ENCODE assay signal across 18 cellular contexts in genomic region chr5:136098171-136098570, GRCh38. TPM values are rescaled to one million over a fixed set of nuclear protein-coding genes. Genes with fewer than 3 reads are reported as not detected.
DNase-seq lines count a peak whose midpoint lies in the region; ATAC-seq and TF ChIP-seq lines count a peak whose summit lies in the region.
"Had no signal": no experiment of that assay in that cellular context is flagged by ENCODE, and none has a peak within 500 bp of the region (broad histone marks: within the 10 kb centered on the region; RNA-seq: fewer than 3 reads in every experiment).

No MANE protein-coding gene starts in this region.

- H3K9me3 ChIP-seq in iPS-20b (ENCODE audit: insufficient read depth, low read depth, low read length) (no peaks in the 10 kb centered on the region), trophoblast cell (ENCODE audit: insufficient read depth, low read depth, low read length) (no peaks in the 10 kb centered on the region), adrenal gland (replicated peaks in 1 of 3) (no peaks in the 10 kb centered on the region)
- H3K9me3 ChIP-seq: BE2C had no signal

- no peaks in the 10 kb centered on the region for H3K79me2 ChIP-seq in GM23338 (replicated peaks; ENCODE audit: insufficient read depth)
- H3K79me2 ChIP-seq in trophoblast cell (ENCODE audit: control insufficient read depth, insufficient read depth, low read length, poor library complexity): no peaks in the 10 kb centered on the region

- H3K27me3 Mint-ChIP-seq in GM23338 (ENCODE audit: insufficient read depth, low read depth, poor library complexity) (peaks cover 2% of the 10 kb centered on the region), WTC11 (ENCODE audit: low read depth) (0 out of 2 replicates have a peak, but pooled peaks cover 2% of the 10 kb centered on the region)
- peaks cover 17% of the 10 kb centered on the region for H3K27me3 Mint-ChIP-seq in activated T-cell treated with anti-CD3 and anti-CD28 coated beads, Interleukin-2, amount 50 U/mL, for 24 hours

- no peak overlapping the region for H4K8ac ChIP-seq in trophoblast cell (ENCODE audit: low read depth, low read length)

- no peak overlapping the region for H3K14ac ChIP-seq in trophoblast cell (ENCODE audit: low read length)

- H3K9me3 Mint-ChIP-seq in GM23338: no peaks in the 10 kb centered on the region
- H3K9me3 Mint-ChIP-seq in WTC11: no peaks in the 10 kb centered on the region
- H3K9me3 Mint-ChIP-seq in activated T-cell treated with anti-CD3 and anti-CD28 coated beads, Interleukin-2, amount 50 U/mL, for 24 hours: no peaks in the 10 kb centered on the region
- H3K9me3 Mint-ChIP-seq: CD4-positive, CD25-positive, alpha-beta regulatory T cell had no signal

- TF ChIP-seq CTCF in GM23338 (conservative IDR thresholded peaks at IDR 0.05; ENCODE audit: low read depth in 2 of 2) (no peak), WTC11 (IDR thresholded peaks at IDR 0.05) (no peak), foreskin fibroblast (IDR thresholded peaks at IDR 0.05; ENCODE audit: low read depth, low read length) (no peak), adrenal gland (IDR thresholded peaks at IDR 0.05) (no peak)

- no peaks in the 10 kb centered on the region for H4K20me1 ChIP-seq in GM23338 (replicated peaks; ENCODE audit: insufficient read depth)

- H3K4me2 ChIP-seq in GM23338 (peak overlapping the region; percentile 37; the same call in 1 of the 2 replicates), trophoblast cell (ENCODE audit: low read length) (no peak overlapping the region)
- H3K4me2 ChIP-seq: KMS-11 had no signal

- ATAC-seq in GM23338: peak; percentile 30; the same call in 2 of the 3 replicates
- peak; percentile 22; the same call in 1 of the 2 replicates for ATAC-seq in WTC11
- ATAC-seq in HG03045 (IDR thresholded peaks at IDR 0.05; ENCODE audit: unreplicated experiment): no peak
- ATAC-seq: GM12878, HCT116 had no signal

- H3K36me3 Mint-ChIP-seq in GM23338 (ENCODE audit: low read depth) (no peaks in the 10 kb centered on the region), WTC11 (no peaks in the 10 kb centered on the region)
- no peaks in the 10 kb centered on the region for H3K36me3 Mint-ChIP-seq in activated T-cell treated with anti-CD3 and anti-CD28 coated beads, Interleukin-2, amount 50 U/mL, for 24 hours (ENCODE audit: low read depth)
- H3K36me3 Mint-ChIP-seq: CD4-positive, CD25-positive, alpha-beta regulatory T cell had no signal

- CTCF ChIA-PET in WTC11 (lab: Charles Lee): interaction anchor here (1.2 kb wide), 1 partner anchor 16 kb away, joined by 3 read pairs; no protein-coding TSS in a partner anchor

- no peaks in the 10 kb centered on the region for H3K36me3 ChIP-seq in GM23338 (ENCODE audit: insufficient read depth)
- H3K36me3 ChIP-seq in iPS-20b (ENCODE audit: insufficient read depth, low read depth, low read length): no peaks in the 10 kb centered on the region
- no peaks in the 10 kb centered on the region for H3K36me3 ChIP-seq in trophoblast cell (ENCODE audit: control insufficient read depth in 1 of 2, insufficient read depth in 2 of 2, low read length in 2 of 2)
- no peaks in the 10 kb centered on the region for H3K36me3 ChIP-seq in adrenal gland (replicated peaks in 1 of 2)
- H3K36me3 ChIP-seq: BE2C had no signal

- peaks cover 14% of the 10 kb centered on the region for H3K4me1 Mint-ChIP-seq in GM23338
- peaks cover 13% of the 10 kb centered on the region for H3K4me1 Mint-ChIP-seq in WTC11
- no peaks in the 10 kb centered on the region for H3K4me1 Mint-ChIP-seq in activated T-cell treated with anti-CD3 and anti-CD28 coated beads, Interleukin-2, amount 50 U/mL, for 24 hours (ENCODE audit: low read depth)
- H3K4me1 Mint-ChIP-seq: CD4-positive, CD25-positive, alpha-beta regulatory T cell had no signal

- H2BK120ac ChIP-seq in trophoblast cell (ENCODE audit: insufficient read depth, low read length, poor library complexity): no peak overlapping the region

- DNase-seq in GM23338 (ENCODE audit: low spot score): no peak
- DNase-seq in WTC11 (ENCODE audit: low spot score): no peak
- DNase-seq in trophoblast cell: peak; percentile 84 to 96
- DNase-seq in foreskin fibroblast: no peak
- DNase-seq in activated T-cell treated with anti-CD3 and anti-CD28 coated beads, Interleukin-2, amount 50 U/mL, for 24 hours: no peak
- DNase-seq in adrenal gland: no peak
- DNase-seq: ACHN; BE2C; C1 segment of cervical spinal cord; CD4-positive, CD25-positive, alpha-beta regulatory T cell; DMS79 treated with DMSO at 0.1 percent for 48 hours; GM23248; H7 had no signal

- peak overlapping the region; percentile 44; the same call in 1 of the 2 replicates for H2AFZ ChIP-seq in GM23338
- no peak overlapping the region for H2AFZ ChIP-seq in trophoblast cell (ENCODE audit: insufficient read depth, low read length, poor library complexity)
- H2AFZ ChIP-seq: GM23248 had no signal

- H3K27me3 ChIP-seq in GM23338 (ENCODE audit: insufficient read depth) (no peaks in the 10 kb centered on the region), iPS-20b (ENCODE audit: insufficient read depth, low read length) (no peaks in the 10 kb centered on the region), trophoblast cell (ENCODE audit: insufficient read depth, low read length) (no peaks in the 10 kb centered on the region), adrenal gland (no peaks in the 10 kb centered on the region)

- H3K4ac ChIP-seq in trophoblast cell (ENCODE audit: low read depth, low read length): no peak overlapping the region

- H3K4me1 ChIP-seq in GM23338 (ENCODE audit: insufficient read depth) (peaks cover 17% of the 10 kb centered on the region), iPS-20b (ENCODE audit: insufficient read depth, low read length) (peaks cover 11% of the 10 kb centered on the region), trophoblast cell (ENCODE audit: control insufficient read depth in 1 of 2, insufficient read depth in 2 of 2, low read length in 2 of 2) (peaks cover 2 to 7% of the 10 kb centered on the region in 2 experiments), adrenal gland (replicated peaks in 1 of 2) (no peaks in the 10 kb centered on the region)
- H3K4me1 ChIP-seq: BE2C had no signal

- H3K27ac Mint-ChIP-seq in GM23338 (no peak overlapping the region), WTC11 (no peak overlapping the region)
- H3K27ac Mint-ChIP-seq in activated T-cell treated with anti-CD3 and anti-CD28 coated beads, Interleukin-2, amount 50 U/mL, for 24 hours: no peak overlapping the region
- H3K27ac Mint-ChIP-seq: CD4-positive, CD25-positive, alpha-beta regulatory T cell had no signal

- H3K27ac ChIP-seq in GM23338 (ENCODE audit: low read depth) (no peak overlapping the region), iPS-20b (ENCODE audit: low read length) (no peak overlapping the region), trophoblast cell (ENCODE audit: low read depth, low read length) (no peak overlapping the region), adrenal gland (no peak overlapping the region)
- H3K27ac ChIP-seq: GM23248, KMS-11 had no signal

- no CpG with 5 or more reads among the region's 4 CpGs for WGBS in trophoblast cell (ENCODE audit: extremely low coverage, insufficient coverage, insufficient read length)
- WGBS in adrenal gland, 4 donors: 36 to 40% (median 38%) methylated on average over 4 of the region's 4 CpGs

- no peaks in the 10 kb centered on the region for H3K79me1 ChIP-seq in trophoblast cell (ENCODE audit: low read length)

- H2BK5ac ChIP-seq in trophoblast cell (ENCODE audit: low read depth, low read length, poor library complexity): no peak overlapping the region

- H3K9ac ChIP-seq in iPS-20b (ENCODE audit: low read depth, low read length) (no peak overlapping the region), trophoblast cell (ENCODE audit: low read length) (no peak overlapping the region)
- H3K9ac ChIP-seq: GM23248, KMS-11 had no signal

- intact Hi-C loops in adrenal gland (cut with DNase I): loop anchor here in 1 of 2 donors (10.0 kb wide), 1 partner anchor 77 kb away; no protein-coding TSS in a partner anchor

- H4K91ac ChIP-seq in trophoblast cell (ENCODE audit: low read depth, low read length): no peak overlapping the region

- POLR2A ChIA-PET in WTC11 (lab: Charles Lee): no interaction called here

- H3K4me3 Mint-ChIP-seq in GM23338: no peak overlapping the region
- H3K4me3 Mint-ChIP-seq in WTC11: no peak overlapping the region
- no peak overlapping the region for H3K4me3 Mint-ChIP-seq in activated T-cell treated with anti-CD3 and anti-CD28 coated beads, Interleukin-2, amount 50 U/mL, for 24 hours
- H3K4me3 Mint-ChIP-seq: CD4-positive, CD25-positive, alpha-beta regulatory T cell had no signal

- TF ChIP-seq POLR2A in adrenal gland (IDR thresholded peaks at IDR 0.05): no peak

- no peak overlapping the region for H4K12ac ChIP-seq in trophoblast cell (ENCODE audit: low read depth, low read length)

- no peak overlapping the region for H3K18ac ChIP-seq in trophoblast cell (ENCODE audit: low read length)

- H2AK5ac ChIP-seq in trophoblast cell (ENCODE audit: low read length): no peak overlapping the region

- H3K4me3 ChIP-seq in GM23338 (no peak overlapping the region), iPS-20b (ENCODE audit: low read length) (peak overlapping the region; percentile 12; the same call in 1 of the 2 replicates), trophoblast cell (ENCODE audit: low read depth, low read length) (no peak overlapping the region), foreskin fibroblast (ENCODE audit: low read depth in 1 of 2, low read length in 2 of 2) (no peak overlapping the region), adrenal gland (no peak overlapping the region)
- H3K4me3 ChIP-seq: GM12878, GM23248 had no signal

- H3K9me2 ChIP-seq in GM23338 (ENCODE audit: insufficient read depth): 0 out of 2 replicates have a peak, but pooled peaks cover 4% of the 10 kb centered on the region

- no peak overlapping the region for H3K23ac ChIP-seq in trophoblast cell (ENCODE audit: low read length)

- H3F3A ChIP-seq in GM23338 (replicated peaks; ENCODE audit: low read depth): no peaks in the 10 kb centered on the region

- no peak overlapping the region for H2BK12ac ChIP-seq in trophoblast cell (ENCODE audit: low read length)

TF ChIP-seq in WTC11, 78 proteins besides CTCF, POLR2A, EP300 and RAD21 (continues in another document):
- no peak for TF ChIP-seq ZBTB43 (CRISPR knock-in tag; IDR thresholded peaks at IDR 0.05)

RNA-seq across cellular contexts. Expression of gene SMAD5, which starts 34.5 kb away (rescaled TPM):
- total RNA-seq in GM23338 (2014; rRNA removed; shearing (Covaris generic)): 52.5 and 56.6 TPM in 2 replicates
- polyA plus RNA-seq in GM23338 (2016; fragmentation: Nextera tagmentation; extraction: Ambion mirVana) (31.2 and 37.5 TPM in 2 replicates), adrenal gland (10 to 100 TPM in 1 of 3 donors, 1 to 10 TPM in 2; 6.4 to 31.9 (median 6.9) TPM)
- total RNA-seq in WTC11 (2021) (54.9 to 70.3 TPM (median 65.2 TPM) in 3 replicates), adrenal gland (10 to 100 TPM; 27.4 to 76.6 (median 53.0) TPM)
- polyA plus RNA-seq in trophoblast cell (2013): 16.4 and 16.7 TPM in 2 replicates

Comparison
In these comparisons a context has a peak if more than half of its experiments do, and no peak if none do; other contexts are left out.
1. DNase-seq: peak in trophoblast cell (2 of 2); none in GM23338 (single experiment), WTC11 (single experiment), foreskin fibroblast (0 of 2), activated T-cell treated with anti-CD3 and anti-CD28 coated beads, Interleukin-2, amount 50 U/mL, for 24 hours (single experiment) and adrenal gland (0 of 7).